In the genomic region with DNA sequence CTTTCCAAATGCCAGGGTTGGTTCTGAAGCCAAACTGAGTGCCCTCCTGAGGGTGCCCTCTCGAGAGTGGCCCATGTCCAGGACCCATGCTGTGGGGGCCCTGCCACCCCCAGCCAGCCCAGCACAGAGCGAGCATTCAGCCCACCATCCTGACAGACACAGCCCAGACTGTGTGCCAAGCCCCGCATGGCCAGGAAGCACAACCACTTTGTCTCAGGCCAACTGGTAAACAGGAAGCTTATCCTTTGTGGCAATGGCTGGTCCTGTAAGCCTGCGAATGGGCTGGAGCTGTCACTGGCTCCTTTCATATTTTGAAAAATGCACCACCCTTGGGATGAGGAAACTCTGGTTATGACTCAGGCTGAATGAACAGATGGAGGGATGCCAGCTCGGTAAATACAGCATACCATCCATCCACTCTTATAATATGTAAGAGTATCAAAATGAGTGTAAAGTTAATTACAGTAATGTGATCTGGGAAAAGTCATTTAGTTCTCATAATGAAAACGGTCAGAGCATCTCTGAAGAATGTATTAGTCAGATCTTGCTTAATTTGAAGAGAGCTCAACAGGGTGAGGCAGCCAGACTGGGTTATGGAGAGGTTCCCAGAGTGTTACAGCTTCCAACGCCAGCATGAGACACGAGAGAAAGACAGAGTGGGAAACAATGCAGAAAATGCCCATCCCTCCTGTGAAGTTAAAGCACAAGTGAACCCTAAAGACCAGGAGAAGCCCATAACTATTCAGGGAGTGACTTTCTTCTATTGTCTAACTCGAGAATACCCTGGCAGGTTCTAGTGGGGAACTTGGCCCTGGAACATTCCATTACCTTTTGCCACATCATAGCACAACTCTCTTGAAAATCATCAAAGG, we compare ENCODE assay signal across 8 cellular contexts.
A peak's percentile ranks its signal among the peaks of the same experiment; 100 is the strongest.
DNase-seq lines count a peak whose midpoint lies in the region; ATAC-seq and TF ChIP-seq lines count a peak whose summit lies in the region.

No MANE protein-coding gene starts in this region.

- H3K9me3 ChIP-seq in A673 (ENCODE audit: low read depth, low read length, poor library complexity, severe bottlenecking) (no peaks in the 10 kb centered on the region), OCI-LY1 (ENCODE audit: low read length) (no peaks in the 10 kb centered on the region), ovary (no peaks in the 10 kb centered on the region)

- BruUV-seq in A673 (replicated peaks; lab: Mats Ljungman, UMichigan) = no TSS peak

- H3K9ac ChIP-seq in OCI-LY1 (ENCODE audit: low read length) = peak overlapping the region; percentile 65

- H3K4me1 Mint-ChIP-seq in activated naive CD8-positive, alpha-beta T cell treated with anti-CD3 and anti-CD28 coated beads for 36 hours = peaks cover 92% of the 10 kb centered on the region

- H3F3A ChIP-seq in OCI-LY1 (ENCODE audit: insufficient read depth, low read length) = peaks cover 32% of the 10 kb centered on the region

- H4K20me1 ChIP-seq in OCI-LY1 (ENCODE audit: insufficient read depth, low read length) = no peaks in the 10 kb centered on the region

- H3K9me2 ChIP-seq in OCI-LY1 (ENCODE audit: low read depth, low read length) = no peaks in the 10 kb centered on the region

- TF ChIP-seq POLR2A in ovary (IDR thresholded peaks at IDR 0.05) = no peak

- TF ChIP-seq CTCF in A673 (conservative IDR thresholded peaks at IDR 0.05; ENCODE audit: low read depth, low read length) = no peak
- TF ChIP-seq CTCF in OCI-LY1 (IDR thresholded peaks at IDR 0.05; ENCODE audit: low read length) = no peak
- no peak for TF ChIP-seq CTCF in ovary (IDR thresholded peaks at IDR 0.05)

- no peaks in the 10 kb centered on the region for H3K9me3 Mint-ChIP-seq in activated naive CD8-positive, alpha-beta T cell treated with anti-CD3 and anti-CD28 coated beads for 36 hours

- H3K27ac ChIP-seq in A673 (ENCODE audit: low read depth, low read length, poor library complexity, severe bottlenecking) (peak overlapping the region; percentile 84), OCI-LY1 (ENCODE audit: low read depth, low read length, poor library complexity, severe bottlenecking) (peak overlapping the region; percentile 98), ovary (peak overlapping the region; percentile 63 to 75)

- intact Hi-C loops in A673 (cut with micrococcal nuclease; ENCODE audit: unreplicated experiment) = no loop called here
- intact Hi-C loops in ovary (cut with DNase I) = loop anchor here in 1 of 4 donors (10.0 kb wide), 1 partner anchor 63 kb away; a partner anchor contains a TSS

- CTCF ChIA-PET in A673 (lab: Charles Lee) = interaction anchor here (0.9 to 1.0 kb wide), 3 partner anchors 50 to 65 kb away, joined by 3 to 7 read pairs (median 3); a partner anchor contains a TSS

- H3K4me3 ChIP-seq in A673 (ENCODE audit: low read depth, low read length, poor library complexity, severe bottlenecking) (no peak overlapping the region), OCI-LY1 (ENCODE audit: low read depth, low read length, poor library complexity, severe bottlenecking) (peak overlapping the region; percentile 59), ovary (no peak overlapping the region)

- H3K4me3 Mint-ChIP-seq in activated naive CD8-positive, alpha-beta T cell treated with anti-CD3 and anti-CD28 coated beads for 36 hours = peak overlapping the region; percentile 78

- peak; percentile 95 for DNase-seq in A673 (ENCODE audit: low spot score)
- peak; percentile 63 for DNase-seq in activated naive CD8-positive, alpha-beta T cell treated with anti-CD3 and anti-CD28 coated beads for 36 hours
- DNase-seq in glomerular visceral epithelial cell (ENCODE audit: extremely low spot score) = peak; percentile 94
- DNase-seq in ovary = peak in 4 of 5 donors; percentile 51 to 70 (median 52)

- H3K79me2 ChIP-seq in OCI-LY1 (ENCODE audit: insufficient read depth, low read length) = no peaks in the 10 kb centered on the region

- H3K4me2 ChIP-seq in OCI-LY1 (ENCODE audit: low read length) = peak overlapping the region; percentile 81

- no peaks in the 10 kb centered on the region for H3K27me3 Mint-ChIP-seq in activated naive CD8-positive, alpha-beta T cell treated with anti-CD3 and anti-CD28 coated beads for 36 hours

- H3K36me3 ChIP-seq in A673 (ENCODE audit: insufficient read depth, low read length, poor library complexity, severe bottlenecking) = peaks cover 11% of the 10 kb centered on the region
- peaks cover 43% of the 10 kb centered on the region for H3K36me3 ChIP-seq in OCI-LY1 (ENCODE audit: insufficient read depth, low read length)
- H3K36me3 ChIP-seq in ovary = no peaks in the 10 kb centered on the region

- ATAC-seq in GM18511 (IDR thresholded peaks at IDR 0.05; ENCODE audit: unreplicated experiment) (peak; percentile 34), HG03378 (IDR thresholded peaks at IDR 0.05; ENCODE audit: unreplicated experiment) (peak; percentile 20), HG03457 (IDR thresholded peaks at IDR 0.05; ENCODE audit: unreplicated experiment) (no peak)

- no peak overlapping the region for H2AFZ ChIP-seq in OCI-LY1 (ENCODE audit: low read length)

- TF ChIP-seq EP300 in ovary (IDR thresholded peaks at IDR 0.05) = no peak

- H3K27me3 ChIP-seq in A673 (replicated peaks; ENCODE audit: insufficient read depth, low read depth, low read length, poor library complexity) (no peaks in the 10 kb centered on the region), OCI-LY1 (ENCODE audit: insufficient read depth, low read length) (no peaks in the 10 kb centered on the region), ovary (no peaks in the 10 kb centered on the region)

- POLR2A ChIA-PET in A673 (lab: Charles Lee; ENCODE audit: low non-redundant PET) = interaction anchor here (1.2 kb wide), 1 partner anchor 65 kb away, joined by 3 read pairs; a partner anchor contains a TSS

- WGBS in ovary, 3 donors = 12 to 15% (median 12%) methylated on average over 9 of the region's 9 CpGs

- peaks cover 58% of the 10 kb centered on the region for H3K36me3 Mint-ChIP-seq in activated naive CD8-positive, alpha-beta T cell treated with anti-CD3 and anti-CD28 coated beads for 36 hours

- H3K27ac Mint-ChIP-seq in activated naive CD8-positive, alpha-beta T cell treated with anti-CD3 and anti-CD28 coated beads for 36 hours = peak overlapping the region; percentile 100

- H3K4me1 ChIP-seq in A673 (ENCODE audit: insufficient read depth, low read length, poor library complexity, severe bottlenecking) = peaks cover 53% of the 10 kb centered on the region
- H3K4me1 ChIP-seq in OCI-LY1 (ENCODE audit: insufficient read depth, low read length, severe bottlenecking) = peaks cover 97% of the 10 kb centered on the region
- peaks cover 40% of the 10 kb centered on the region for H3K4me1 ChIP-seq in ovary (ENCODE audit: insufficient read depth)
